Comparison of ENCODE assay signal across 16 cellular contexts in the genomic region with DNA sequence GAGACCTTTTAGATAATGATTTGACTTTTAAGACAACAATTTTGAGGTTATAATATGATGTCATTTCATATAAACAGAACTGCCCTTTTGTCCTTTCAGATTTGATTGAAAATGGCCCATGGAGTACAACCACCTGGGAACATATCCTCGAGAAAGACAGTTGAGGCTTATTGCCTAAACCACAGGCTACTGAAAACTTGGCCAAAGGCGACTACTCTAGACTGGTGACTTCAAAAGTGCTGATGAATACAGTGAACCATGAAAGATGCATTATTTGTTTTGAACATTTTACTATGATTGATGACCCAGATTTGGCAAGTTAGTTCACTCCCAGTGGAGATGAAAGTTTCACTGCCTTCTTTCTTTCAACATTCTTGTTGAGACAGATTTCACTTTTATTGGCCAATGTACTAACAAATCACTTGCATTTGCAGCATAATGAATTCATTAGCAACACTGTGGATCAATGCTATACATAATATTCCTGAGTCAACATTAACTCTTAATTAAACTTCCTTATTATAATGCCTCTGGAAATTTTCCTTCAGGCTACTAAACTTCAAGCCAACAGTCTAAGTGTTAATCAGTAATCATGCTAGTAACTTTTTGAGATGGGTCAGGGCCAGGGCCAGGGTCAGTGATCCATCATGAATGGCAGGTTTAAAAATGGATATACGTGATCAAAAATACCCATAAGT.
DNase-seq lines count a peak whose midpoint lies in the region; ATAC-seq, FAIRE-seq and TF ChIP-seq lines count a peak whose summit lies in the region.
"Had no signal": no experiment of that assay in that cellular context is flagged by ENCODE, and none has a peak within 500 bp of the region (broad histone marks: within the 10 kb centered on the region; RNA-seq: fewer than 3 reads in every experiment).

No MANE protein-coding gene starts in this region.

- H3K4me3 Mint-ChIP-seq in mesothelial cell of epicardium = no peak overlapping the region
- H3K4me3 Mint-ChIP-seq: B cell had no signal

- no peaks in the 10 kb centered on the region for H3K27me3 ChIP-seq in bronchial epithelial cell (ENCODE audit: control insufficient read depth, insufficient read depth, low read length)
- H3K27me3 ChIP-seq: esophagus muscularis mucosa, ovary, transverse colon had no signal

- no peaks in the 10 kb centered on the region for H3K36me3 Mint-ChIP-seq in mesothelial cell of epicardium

- no peaks in the 10 kb centered on the region for H3K27me3 Mint-ChIP-seq in mesothelial cell of epicardium (ENCODE audit: low read depth)
- H3K27me3 Mint-ChIP-seq: B cell had no signal

- H3K9me3 Mint-ChIP-seq in mesothelial cell of epicardium = peaks cover 4% of the 10 kb centered on the region

- TF ChIP-seq CTCF in LNCaP clone FGC (IDR thresholded peaks at IDR 0.05; ENCODE audit: control insufficient read depth, extremely low read depth, insufficient read depth) (no peak), bronchial epithelial cell (IDR thresholded peaks at IDR 0.05; ENCODE audit: insufficient read depth, low read length, severe bottlenecking) (no peak), mesothelial cell of epicardium (IDR thresholded peaks at IDR 0.05; ENCODE audit: unreplicated experiment) (no peak)

- ATAC-seq in HG03280 (IDR thresholded peaks at IDR 0.05; ENCODE audit: unreplicated experiment) (no peak), GM18873 (IDR thresholded peaks at IDR 0.05; ENCODE audit: low FRiP score, unreplicated experiment) (no peak), GM21423 (IDR thresholded peaks at IDR 0.05; ENCODE audit: unreplicated experiment) (no peak)

- H3K36me3 ChIP-seq in bronchial epithelial cell (ENCODE audit: control insufficient read depth, insufficient read depth, low read length) = no peaks in the 10 kb centered on the region
- H3K36me3 ChIP-seq: esophagus muscularis mucosa, ovary, transverse colon had no signal

- H3K27ac Mint-ChIP-seq in mesothelial cell of epicardium = peak overlapping the region; percentile 22
- H3K27ac Mint-ChIP-seq: B cell had no signal

- peak; percentile 9 for DNase-seq in AG08395 (ENCODE audit: low spot score)
- peak; percentile 15 for DNase-seq in LNCaP clone FGC (ENCODE audit: low read depth)
- no peak for DNase-seq in bronchial epithelial cell (ENCODE audit: low read depth)
- DNase-seq in mesothelial cell of epicardium (ENCODE audit: low spot score in 2 of 2, unreplicated experiment in 2 of 2) = no peak
- DNase-seq in stimulated activated CD4-positive, alpha-beta T cell treated with anti-CD3 and anti-CD28 coated beads, Interleukin-15, amount 100 ng/mL, for 24 hours = no peak
- DNase-seq: activated naive CD4-positive, alpha-beta T cell treated with Interleukin-2 at 50 U/mL for 16 hours; NCI-H146; NCI-H82; ovary; transverse colon had no signal

- H3K4me1 Mint-ChIP-seq in mesothelial cell of epicardium = peaks cover 20% of the 10 kb centered on the region
- H3K4me1 Mint-ChIP-seq: B cell had no signal

- FAIRE-seq in bronchial epithelial cell (lab: Jason Lieb, UNC) = peak; percentile 7
- FAIRE-seq: GM12891 had no signal

- H3K4me3 ChIP-seq in LNCaP clone FGC (ENCODE audit: low read depth, low read length) = no peak overlapping the region
- no peak overlapping the region for H3K4me3 ChIP-seq in bronchial epithelial cell (ENCODE audit: low read depth, low read length)
- H3K4me3 ChIP-seq: esophagus muscularis mucosa, ovary, transverse colon had no signal

Comparison
In these comparisons a context has a peak if more than half of its experiments do, and no peak if none do; other contexts are left out.
1. DNase-seq: peak in AG08395 (single experiment) and LNCaP clone FGC (single experiment); none in bronchial epithelial cell (single experiment), mesothelial cell of epicardium (0 of 2) and stimulated activated CD4-positive, alpha-beta T cell treated with anti-CD3 and anti-CD28 coated beads, Interleukin-15, amount 100 ng/mL, for 24 hours (single experiment).